In genomic region chr2:9637330-9637729, GRCh38 we compare ENCODE assay signal across 14 cellular contexts. TPM values are rescaled to one million over a fixed set of nuclear protein-coding genes. Genes with fewer than 3 reads are reported as not detected.
DNase-seq lines count a peak whose midpoint lies in the region; ATAC-seq and TF ChIP-seq lines count a peak whose summit lies in the region.
"Had no signal": no experiment of that assay in that cellular context is flagged by ENCODE, and none has a peak within 500 bp of the region (broad histone marks: within the 10 kb centered on the region; RNA-seq: fewer than 3 reads in every experiment).

No MANE protein-coding gene starts in this region.

- DNase-seq in Calu3 (peak; percentile 17), MG63 (peak; percentile 16), choroid plexus epithelial cell (ENCODE audit: low read depth) (peak; percentile 73), middle frontal gyrus (ENCODE audit: extremely low spot score, low spot score) (peak; percentile 65), NOMO-1 treated with DMSO at 0.1 percent for 48 hours (lab: John Stamatoyannopoulos, UW; ENCODE audit: unreplicated experiment) (no peak), WTC11 (ENCODE audit: low spot score) (no peak)
- DNase-seq in activated effector memory CD4-positive, alpha-beta T cell treated with Interleukin-2 at 50 U/mL for 16 hours: no peak
- DNase-seq: activated T-cell treated with anti-CD3 and anti-CD28 coated beads, Interleukin-2, amount 50 U/mL, for 1 hour; DND-41; spleen; T-cell had no signal

- no peak for ATAC-seq in GM18867 (IDR thresholded peaks at IDR 0.05; ENCODE audit: unreplicated experiment)
- ATAC-seq in WTC11: no peak
- ATAC-seq: T-cell had no signal

- no peaks in the 10 kb centered on the region for H3K36me3 ChIP-seq in MG63
- H3K36me3 ChIP-seq: spleen had no signal

- no peak overlapping the region for H3K27ac Mint-ChIP-seq in Calu3 (ENCODE audit: unreplicated experiment)
- H3K27ac Mint-ChIP-seq in WTC11: no peak overlapping the region
- H3K27ac Mint-ChIP-seq: mesothelial cell of epicardium; stimulated activated naive CD8-positive, alpha-beta T cell treated with anti-CD3 and anti-CD28 coated beads, Interleukin-15, Interleukin-2, amounts not matched to agents 100 ng/mL and 50 ng/mL, for 24 hours; T-cell had no signal

- H3K4me3 Mint-ChIP-seq in Calu3 (ENCODE audit: low read depth, unreplicated experiment): no peak overlapping the region
- no peak overlapping the region for H3K4me3 Mint-ChIP-seq in WTC11
- H3K4me3 Mint-ChIP-seq: mesothelial cell of epicardium; stimulated activated naive CD8-positive, alpha-beta T cell treated with anti-CD3 and anti-CD28 coated beads, Interleukin-15, Interleukin-2, amounts not matched to agents 100 ng/mL and 50 ng/mL, for 24 hours; T-cell had no signal

- BruUV-seq in Calu3 (replicated peaks; lab: Mats Ljungman, UMichigan): no TSS peak

- no peak for TF ChIP-seq CTCF in Calu3 (IDR thresholded peaks at IDR 0.05; ENCODE audit: unreplicated experiment)
- TF ChIP-seq CTCF in choroid plexus epithelial cell (conservative IDR thresholded peaks at IDR 0.05; ENCODE audit: low read depth, low read length): no peak
- TF ChIP-seq CTCF in WTC11 (IDR thresholded peaks at IDR 0.05): no peak

- no peak overlapping the region for H3K4me3 ChIP-seq in MG63
- no peak overlapping the region for H3K4me3 ChIP-seq in choroid plexus epithelial cell (ENCODE audit: low read depth, low read length)
- H3K4me3 ChIP-seq: spleen had no signal

- no peaks in the 10 kb centered on the region for H3K27me3 ChIP-seq in MG63
- H3K27me3 ChIP-seq: spleen had no signal

- CTCF ChIA-PET in Calu3 (lab: Charles Lee): no interaction called here
- CTCF ChIA-PET in WTC11 (lab: Charles Lee): no interaction called here

- H3K9me3 Mint-ChIP-seq in Calu3 (ENCODE audit: low read depth, unreplicated experiment) (no peaks in the 10 kb centered on the region), WTC11 (no peaks in the 10 kb centered on the region)
- H3K9me3 Mint-ChIP-seq: mesothelial cell of epicardium; stimulated activated naive CD8-positive, alpha-beta T cell treated with anti-CD3 and anti-CD28 coated beads, Interleukin-15, Interleukin-2, amounts not matched to agents 100 ng/mL and 50 ng/mL, for 24 hours; T-cell had no signal

- no peaks in the 10 kb centered on the region for H3K9me3 ChIP-seq in MG63
- H3K9me3 ChIP-seq: spleen had no signal

- intact Hi-C loops in Calu3 (cut with micrococcal nuclease; ENCODE audit: unreplicated experiment): no loop called here

- H3K27me3 Mint-ChIP-seq in Calu3 (ENCODE audit: unreplicated experiment) (no peaks in the 10 kb centered on the region), WTC11 (ENCODE audit: low read depth) (peaks cover 24% of the 10 kb centered on the region)

- H3K4me1 Mint-ChIP-seq in Calu3 (ENCODE audit: low read depth, unreplicated experiment): peaks cover 43% of the 10 kb centered on the region
- peaks cover 5% of the 10 kb centered on the region for H3K4me1 Mint-ChIP-seq in WTC11

- POLR2A ChIA-PET in WTC11 (lab: Charles Lee): no interaction called here

- H3K36me3 Mint-ChIP-seq in Calu3 (ENCODE audit: insufficient read depth, unreplicated experiment) (peaks cover 2% of the 10 kb centered on the region), WTC11 (no peaks in the 10 kb centered on the region)
- H3K36me3 Mint-ChIP-seq: mesothelial cell of epicardium, T-cell had no signal

TF ChIP-seq in WTC11, 78 proteins besides CTCF, POLR2A, EP300 and RAD21 (continues in another document):
- TF ChIP-seq ZNF532 (CRISPR knock-in tag; IDR thresholded peaks at IDR 0.05; ENCODE audit: borderline replicate concordance) (no peak), ZMAT4 (CRISPR knock-in tag; IDR thresholded peaks at IDR 0.05) (no peak), MYBL2 (CRISPR knock-in tag; IDR thresholded peaks at IDR 0.05) (no peak), CREM (CRISPR knock-in tag; IDR thresholded peaks at IDR 0.05) (no peak), HMGXB4 (CRISPR knock-in tag; IDR thresholded peaks at IDR 0.05) (no peak), ATF6 (CRISPR knock-in tag; IDR thresholded peaks at IDR 0.05) (no peak), RORB (CRISPR knock-in tag; IDR thresholded peaks at IDR 0.05) (no peak), GTF2I (CRISPR knock-in tag; conservative IDR thresholded peaks at IDR 0.05) (no peak)

RNA-seq across cellular contexts. Expression of gene YWHAQ, which starts 6.5 kb away (rescaled TPM):
- total RNA-seq in Calu3 (2022): 296 and 307 TPM in 2 replicates
- 598 and 683 TPM in 2 replicates for total RNA-seq in MG63 (2014; rRNA removed; shearing (Covaris generic); ENCODE audit: low replicate concordance)
- 394 to 395 TPM (median 395 TPM) in 3 replicates for total RNA-seq in WTC11 (2021)

Comparison
In these comparisons a context has a peak if more than half of its experiments do, and no peak if none do; other contexts are left out.
1. DNase-seq: peak in Calu3 (single experiment), MG63 (single experiment), choroid plexus epithelial cell (single experiment) and middle frontal gyrus (single experiment); none in activated effector memory CD4-positive, alpha-beta T cell treated with Interleukin-2 at 50 U/mL for 16 hours (single experiment), NOMO-1 treated with DMSO at 0.1 percent for 48 hours (single experiment) and WTC11 (single experiment).